In genomic region chr3:152071924-152072323, GRCh38 we compare ENCODE assay signal across 8 cellular contexts.
DNase-seq lines count a peak whose midpoint lies in the region; ATAC-seq and TF ChIP-seq lines count a peak whose summit lies in the region.

No MANE protein-coding gene starts in this region.

- ATAC-seq in GM23338, result peak; percentile 68; the same call in 2 of the 3 replicates
- ATAC-seq in PC-3, result peak; percentile 65
- no peak for ATAC-seq in GM19351 (IDR thresholded peaks at IDR 0.05; ENCODE audit: unreplicated experiment)

- H3K4me1 ChIP-seq in GM23338 (ENCODE audit: insufficient read depth), result no peaks in the 10 kb centered on the region
- H3K4me1 ChIP-seq in PC-3 (ENCODE audit: insufficient read depth, low read length), result peaks cover 5% of the 10 kb centered on the region; the same call in 1 of the 2 replicates
- no peaks in the 10 kb centered on the region for H3K4me1 ChIP-seq in neural progenitor cell

- H3K9me2 ChIP-seq in GM23338 (ENCODE audit: insufficient read depth) (no peaks in the 10 kb centered on the region), PC-3 (replicated peaks; ENCODE audit: low read length) (no peaks in the 10 kb centered on the region)

- CTCF ChIA-PET in PC-3 (lab: Charles Lee), result interaction anchor here (0.6 to 1.3 kb wide), 5 partner anchors 46 to 400 kb away, joined by 3 to 9 read pairs (median 4); no protein-coding TSS in a partner anchor

- POLR2A ChIA-PET in PC-3 (lab: Charles Lee; ENCODE audit: unreplicated experiment), result no interaction called here

- DNase-seq in D341Med (ENCODE audit: low spot score) (peak; percentile 41), GM23338 (ENCODE audit: low spot score) (peak; percentile 56), PC-3 (peak; percentile 64), epithelial cell of prostate (ENCODE audit: low read depth, low spot score) (peak; percentile 20), neural progenitor cell (ENCODE audit: low spot score) (peak; percentile 25), NCI-H446 treated with DMSO at 0.1 percent for 48 hours (lab: John Stamatoyannopoulos, UW) (no peak)
- DNase-seq in activated CD4-positive, alpha-beta T cell treated with anti-CD3 and anti-CD28 coated beads for 48 hours, result no peak

- H3K4me1 Mint-ChIP-seq in GM23338 (no peaks in the 10 kb centered on the region), neural progenitor cell (no peaks in the 10 kb centered on the region)

- no peaks in the 10 kb centered on the region for H4K20me1 ChIP-seq in GM23338 (replicated peaks; ENCODE audit: insufficient read depth)
- H4K20me1 ChIP-seq in PC-3 (ENCODE audit: low read length), result no peaks in the 10 kb centered on the region
- H4K20me1 ChIP-seq in neural progenitor cell (ENCODE audit: low read depth), result no peaks in the 10 kb centered on the region

- intact Hi-C loops in PC-3 (cut with micrococcal nuclease), result loop anchor here (1.0 to 5.0 kb wide), 8 partner anchors 46 to 450 kb away; no protein-coding TSS in a partner anchor

- H3K36me3 ChIP-seq in GM23338 (ENCODE audit: insufficient read depth) (no peaks in the 10 kb centered on the region), PC-3 (ENCODE audit: low read depth, low read length) (no peaks in the 10 kb centered on the region), neural progenitor cell (no peaks in the 10 kb centered on the region)

- H3K4me2 ChIP-seq in GM23338 (no peak overlapping the region), PC-3 (ENCODE audit: low read length) (no peak overlapping the region), neural progenitor cell (no peak overlapping the region)

- H3K27ac Mint-ChIP-seq in GM23338 (no peak overlapping the region), neural progenitor cell (no peak overlapping the region)

- H3K79me2 ChIP-seq in GM23338 (replicated peaks; ENCODE audit: insufficient read depth) (no peaks in the 10 kb centered on the region), PC-3 (ENCODE audit: low read length) (no peaks in the 10 kb centered on the region), neural progenitor cell (ENCODE audit: low read depth) (no peaks in the 10 kb centered on the region)

- no TSS peak for BruUV-seq in PC-3 (replicated peaks; lab: Mats Ljungman, UMichigan)

- H3K9me3 ChIP-seq in PC-3 (ENCODE audit: low read length) (no peaks in the 10 kb centered on the region), neural progenitor cell (ENCODE audit: low read depth) (no peaks in the 10 kb centered on the region)

- H3K9ac ChIP-seq in PC-3 (ENCODE audit: low read length) (no peak overlapping the region), neural progenitor cell (no peak overlapping the region)

- H3K4me3 ChIP-seq in GM23338 (no peak overlapping the region), PC-3 (ENCODE audit: low read length) (no peak overlapping the region), neural progenitor cell (no peak overlapping the region)

- H3K27me3 Mint-ChIP-seq in GM23338 (ENCODE audit: insufficient read depth, low read depth, poor library complexity) (no peaks in the 10 kb centered on the region), neural progenitor cell (ENCODE audit: insufficient read depth, low read depth) (no peaks in the 10 kb centered on the region)

- H3K27ac ChIP-seq in GM23338 (ENCODE audit: low read depth) (no peak overlapping the region), PC-3 (ENCODE audit: low read length) (no peak overlapping the region), epithelial cell of prostate (no peak overlapping the region), neural progenitor cell (no peak overlapping the region)

- H2AFZ ChIP-seq in GM23338 (no peak overlapping the region), PC-3 (ENCODE audit: low read length) (no peak overlapping the region), neural progenitor cell (replicated peaks) (no peak overlapping the region)

- H3F3A ChIP-seq in GM23338 (replicated peaks; ENCODE audit: low read depth) (no peaks in the 10 kb centered on the region), PC-3 (ENCODE audit: low read length, unreplicated experiment) (no peaks in the 10 kb centered on the region), neural progenitor cell (ENCODE audit: low read depth) (no peaks in the 10 kb centered on the region)

- TF ChIP-seq CTCF in GM23338 (conservative IDR thresholded peaks at IDR 0.05; ENCODE audit: low read depth in 2 of 2) (peak; percentile 66 to 78), PC-3 (conservative IDR thresholded peaks at IDR 0.05; ENCODE audit: low read depth, low read length) (peak; percentile 83), neural progenitor cell (IDR thresholded peaks at IDR 0.05) (peak; percentile 60)

- H3K4me3 Mint-ChIP-seq in GM23338 (no peak overlapping the region), neural progenitor cell (no peak overlapping the region)

- H3K36me3 Mint-ChIP-seq in GM23338 (ENCODE audit: low read depth) (no peaks in the 10 kb centered on the region), neural progenitor cell (no peaks in the 10 kb centered on the region)

- no peaks in the 10 kb centered on the region for H3K9me3 Mint-ChIP-seq in GM23338
- peaks cover 10% of the 10 kb centered on the region for H3K9me3 Mint-ChIP-seq in neural progenitor cell

- H3K27me3 ChIP-seq in GM23338 (ENCODE audit: insufficient read depth) (no peaks in the 10 kb centered on the region), PC-3 (ENCODE audit: low read length) (no peaks in the 10 kb centered on the region), neural progenitor cell (no peaks in the 10 kb centered on the region)

TF ChIP-seq in GM23338, 12 proteins besides CTCF, POLR2A, EP300 and RAD21 (continues in another document):
- TF ChIP-seq EZH2phosphoT487 (IDR thresholded peaks at IDR 0.05; ENCODE audit: unreplicated experiment) (no peak), NANOG (IDR thresholded peaks at IDR 0.05; ENCODE audit: borderline replicate concordance) (no peak), STAT1 (IDR thresholded peaks at IDR 0.05; ENCODE audit: unreplicated experiment) (no peak), POLR2AphosphoS5 (IDR thresholded peaks at IDR 0.05; ENCODE audit: low read depth) (no peak), ZNF114 (CRISPR knock-in tag; IDR thresholded peaks at IDR 0.05) (no peak), REST (IDR thresholded peaks at IDR 0.05; ENCODE audit: unreplicated experiment) (no peak), CREB1 (CRISPR knock-in tag; IDR thresholded peaks at IDR 0.05; ENCODE audit: low read depth) (no peak)

Comparison
In these comparisons a context has a peak if more than half of its experiments do, and no peak if none do; other contexts are left out.
1. DNase-seq: peak in D341Med (single experiment), GM23338 (single experiment), PC-3 (single experiment), epithelial cell of prostate (single experiment) and neural progenitor cell (single experiment); none in NCI-H446 treated with DMSO at 0.1 percent for 48 hours (single experiment) and activated CD4-positive, alpha-beta T cell treated with anti-CD3 and anti-CD28 coated beads for 48 hours (single experiment).
2. Peak in every context shown above with its lines, with median percentiles within 50 percentile points of each other: CTCF ChIP-seq.